29 cellular contexts compared by ENCODE assay signal in genomic region chr20:59807909-59808728, GRCh38.
DNase-seq lines count a peak whose midpoint lies in the region; ATAC-seq, FAIRE-seq and TF ChIP-seq lines count a peak whose summit lies in the region.
"Had no signal": no experiment of that assay in that cellular context is flagged by ENCODE, and none has a peak within 500 bp of the region (broad histone marks: within the 10 kb centered on the region; RNA-seq: fewer than 3 reads in every experiment).

No MANE protein-coding gene starts in this region.

- WGBS in H1 (ENCODE audit: extremely low coverage in 1 of 2, insufficient coverage in 1 of 2, insufficient read length in 1 of 2, insufficient replicate concordance in 2 of 2, low coverage in 1 of 2, low lambda C conversion rate in 2 of 2, missing lambda C conversion rate in 1 of 2), 2 experiments: 88% methylated on average over 14 of the region's 17 CpGs; no CpG with 5 or more reads in 1 of the 2 experiments

- H3K18ac ChIP-seq in H1 (ENCODE audit: extremely low read depth, low read length): no peak overlapping the region

- no peaks in the 10 kb centered on the region for H3K36me3 ChIP-seq in H1 (ENCODE audit: control insufficient read depth in 2 of 4, insufficient read depth in 4 of 4, low read length in 3 of 4)
- no peaks in the 10 kb centered on the region for H3K36me3 ChIP-seq in uterus
- H3K36me3 ChIP-seq: upper lobe of left lung had no signal

- no peak overlapping the region for H3K4ac ChIP-seq in H1 (replicated peaks; ENCODE audit: insufficient read length, low read depth, low read length)

- peaks cover 84 to 92% of the 10 kb centered on the region in 2 experiments for H3K9me3 ChIP-seq in H1 (ENCODE audit: insufficient read depth in 2 of 2, low read depth in 1 of 2, low read length in 1 of 2)
- H3K9me3 ChIP-seq in uterus: no peaks in the 10 kb centered on the region
- H3K9me3 ChIP-seq: A549, upper lobe of left lung had no signal

- no peak overlapping the region for H3K56ac ChIP-seq in H1 (replicated peaks; ENCODE audit: insufficient read length, low read depth, low read length)

- H3K23me2 ChIP-seq in H1 (ENCODE audit: low read depth, low read length): no peaks in the 10 kb centered on the region

- H2BK12ac ChIP-seq in H1 (ENCODE audit: low read depth, low read length): no peak overlapping the region

- TF ChIP-seq CTCF in H1 (IDR thresholded peaks at IDR 0.05; ENCODE audit: control extremely low read depth in 1 of 3, insufficient read depth in 1 of 3, low read depth in 1 of 3, low read length in 3 of 3) (no peak), osteocyte (IDR thresholded peaks at IDR 0.05) (no peak), uterus (IDR thresholded peaks at IDR 0.05) (no peak)

- no peaks in the 10 kb centered on the region for H4K20me1 ChIP-seq in H1 (replicated peaks in 1 of 2; ENCODE audit: control insufficient read depth in 1 of 2, insufficient read depth in 2 of 2, low read length in 2 of 2)

- H3K4me1 ChIP-seq in H1 (replicated peaks in 1 of 4; ENCODE audit: control insufficient read depth in 3 of 4, insufficient read depth in 4 of 4, low read length in 3 of 4) (no peaks in the 10 kb centered on the region), uterus (no peaks in the 10 kb centered on the region)
- H3K4me1 ChIP-seq: A549, upper lobe of left lung had no signal

- no peaks in the 10 kb centered on the region for H3K9me3 Mint-ChIP-seq in osteocyte (ENCODE audit: unreplicated experiment)
- H3K9me3 Mint-ChIP-seq in stimulated activated naive B cell treated with anti-CD40 and anti-IgM and Interleukin-4, amounts not matched to agents 10 μg/mL and 1 μg/mL and 100 μg/mL, for 72 hours: no peaks in the 10 kb centered on the region
- H3K9me3 Mint-ChIP-seq: activated naive CD4-positive, alpha-beta T cell treated with anti-CD3 and anti-CD28 coated beads, Interleukin-2, amount 50 U/mL, for 24 hours; activated T-helper 2 cell treated with anti-CD3 and anti-CD28 coated beads, Interferon-gamma antibody, Interleukin-2, Interleukin-4, amounts not matched to agents 10 μg/mL and 5 μg/mL and 100 μg/mL, durations not matched to agents 14 hours and 24 hours and 36 hours; brain; GM23338; neural crest cell had no signal

- no peak overlapping the region for H2AFZ ChIP-seq in H1 (ENCODE audit: low read length)
- H2AFZ ChIP-seq: GM23338 had no signal

- H3K23ac ChIP-seq in H1 (ENCODE audit: insufficient read length): no peak overlapping the region

- H3K4me3 ChIP-seq in H1 (ENCODE audit: extremely low read depth in 1 of 4, insufficient read depth in 2 of 4, low read depth in 3 of 4, low read length in 4 of 4) (no peak overlapping the region), uterus (no peak overlapping the region)
- H3K4me3 ChIP-seq: A549, GM23338, SK-N-MC, upper lobe of left lung had no signal

- no peak overlapping the region for H3K27ac Mint-ChIP-seq in osteocyte (ENCODE audit: unreplicated experiment)
- H3K27ac Mint-ChIP-seq in stimulated activated naive B cell treated with anti-CD40 and anti-IgM and Interleukin-4, amounts not matched to agents 10 μg/mL and 1 μg/mL and 100 μg/mL, for 72 hours: no peak overlapping the region
- H3K27ac Mint-ChIP-seq: activated naive CD4-positive, alpha-beta T cell treated with anti-CD3 and anti-CD28 coated beads, Interleukin-2, amount 50 U/mL, for 24 hours; activated T-helper 2 cell treated with anti-CD3 and anti-CD28 coated beads, Interferon-gamma antibody, Interleukin-2, Interleukin-4, amounts not matched to agents 10 μg/mL and 5 μg/mL and 100 μg/mL, durations not matched to agents 14 hours and 24 hours and 36 hours; brain; GM23338; T-helper 17 cell had no signal

- no peak overlapping the region for H4K91ac ChIP-seq in H1 (replicated peaks; ENCODE audit: insufficient read length, low read length)

- no peak for TF ChIP-seq RAD21 in H1 (IDR thresholded peaks at IDR 0.05 in 1 of 2, conservative IDR thresholded peaks at IDR 0.05 in 1 of 2; ENCODE audit: low read depth in 2 of 2, low read length in 2 of 2)

- no peak overlapping the region for H3K4me2 ChIP-seq in H1 (ENCODE audit: insufficient read depth in 1 of 2, low read depth in 2 of 2, low read length in 2 of 2)
- H3K4me2 ChIP-seq: A549, GM23338 had no signal

- CTCF ChIA-PET in H1 (lab: Charles Lee; ENCODE audit: partially characterized antibody): no interaction called here

- no peak overlapping the region for H2BK120ac ChIP-seq in H1 (replicated peaks; ENCODE audit: low read depth, low read length)

- H3K4me3 Mint-ChIP-seq in osteocyte (ENCODE audit: unreplicated experiment): no peak overlapping the region
- no peak overlapping the region for H3K4me3 Mint-ChIP-seq in stimulated activated naive B cell treated with anti-CD40 and anti-IgM and Interleukin-4, amounts not matched to agents 10 μg/mL and 1 μg/mL and 100 μg/mL, for 72 hours
- H3K4me3 Mint-ChIP-seq: activated naive CD4-positive, alpha-beta T cell treated with anti-CD3 and anti-CD28 coated beads, Interleukin-2, amount 50 U/mL, for 24 hours; brain; GM23338; neural crest cell; T-helper 17 cell had no signal

- POLR2A ChIA-PET in H1 (lab: Charles Lee; ENCODE audit: partially characterized antibody): no interaction called here

- no peak overlapping the region for H3K27ac ChIP-seq in H1 (ENCODE audit: low read depth, low read length)
- no peak overlapping the region for H3K27ac ChIP-seq in uterus
- H3K27ac ChIP-seq: A549, SK-N-MC, upper lobe of left lung had no signal

- no peaks in the 10 kb centered on the region for H3K79me1 ChIP-seq in H1 (ENCODE audit: low read depth, low read length)

- no peak overlapping the region for H2AK5ac ChIP-seq in H1 (ENCODE audit: low read depth, low read length)

- no peak for ATAC-seq in stimulated activated naive B cell treated with anti-CD40 and anti-IgM and Interleukin-4, amounts not matched to agents 10 μg/mL and 1 μg/mL and 100 μg/mL, for 72 hours (replicated peaks)
- no peak for ATAC-seq in HG03520 (IDR thresholded peaks at IDR 0.05; ENCODE audit: unreplicated experiment)
- ATAC-seq: A549, GM23338, left colon, T-helper 17 cell had no signal

- TF ChIP-seq EP300 in H1 (IDR thresholded peaks at IDR 0.05; ENCODE audit: borderline replicate concordance in 1 of 2, low read depth in 2 of 2, low read length in 2 of 2): no peak

- intact Hi-C loops in uterus (cut with DNase I; ENCODE audit: low total_unique reads): no loop called here

- no peaks in the 10 kb centered on the region for H3K36me3 Mint-ChIP-seq in osteocyte (ENCODE audit: unreplicated experiment)
- H3K36me3 Mint-ChIP-seq in stimulated activated naive B cell treated with anti-CD40 and anti-IgM and Interleukin-4, amounts not matched to agents 10 μg/mL and 1 μg/mL and 100 μg/mL, for 72 hours: no peaks in the 10 kb centered on the region
- H3K36me3 Mint-ChIP-seq: activated naive CD4-positive, alpha-beta T cell treated with anti-CD3 and anti-CD28 coated beads, Interleukin-2, amount 50 U/mL, for 24 hours had no signal

- FAIRE-seq in H1 (lab: Jason Lieb, UNC): no peak
- FAIRE-seq: A549, GM19239 had no signal

- H2BK5ac ChIP-seq in H1 (ENCODE audit: low read depth, low read length): no peak overlapping the region

- no peak overlapping the region for H2BK20ac ChIP-seq in H1 (ENCODE audit: low read length)

- H3K14ac ChIP-seq in H1 (ENCODE audit: insufficient read length): no peak overlapping the region

- H3K27me3 Mint-ChIP-seq in osteocyte (ENCODE audit: unreplicated experiment): no peaks in the 10 kb centered on the region
- peaks cover 3 to 14% of the 10 kb centered on the region in 2 donors for H3K27me3 Mint-ChIP-seq in stimulated activated naive B cell treated with anti-CD40 and anti-IgM and Interleukin-4, amounts not matched to agents 10 μg/mL and 1 μg/mL and 100 μg/mL, for 72 hours

- H3K27me3 ChIP-seq in H1 (replicated peaks in 1 of 4; ENCODE audit: control insufficient read depth in 3 of 4, extremely low read depth in 1 of 4, insufficient read depth in 3 of 4, low read length in 3 of 4) (peaks cover 0 to 2% (median 0%) of the 10 kb centered on the region in 4 experiments; a peak in 1 of 7 replicates), uterus (no peaks in the 10 kb centered on the region)
- H3K27me3 ChIP-seq: upper lobe of left lung had no signal

- peak; percentile 24 for DNase-seq in activated CD8-positive, alpha-beta memory T cell treated with anti-CD3 and anti-CD28 coated beads for 24 hours
- DNase-seq in activated CD8-positive, alpha-beta memory T cell treated with anti-CD3 and anti-CD28 coated beads, Interleukin-2, amount 50 U/mL, for 4 hours: no peak
- DNase-seq in H1 (ENCODE audit: low read depth in 1 of 2, low spot score in 2 of 2): no peak
- peak; percentile 78 for DNase-seq in osteocyte (ENCODE audit: extremely low spot score, unreplicated experiment)
- DNase-seq in uterus: peak; percentile 5 to 7
- no peak for DNase-seq in stimulated activated naive B cell treated with anti-CD40 and anti-IgM and Interleukin-4, amounts not matched to agents 10 μg/mL and 1 μg/mL and 100 μg/mL, for 72 hours
- DNase-seq in NCI-H446 (lab: John Stamatoyannopoulos, UW): no peak
- DNase-seq: activated CD4-positive, alpha-beta T cell treated with anti-CD3 and anti-CD28 coated beads, Interleukin-2, amount 50 U/mL, for 48 hours; activated T-cell treated with anti-CD3 and anti-CD28 coated beads for 4 hours; amniotic stem cell; Calu3; cerebellar nuclear complex; hypothalamus; left colon; mesenchymal stem cell; NCI-H1930; NCI-H524 treated with DMSO at 0.1 percent for 48 hours; stimulated activated CD4-positive, alpha-beta T cell treated with anti-CD3 and anti-CD28 coated beads, Interleukin-4, amount 100 ng/mL, for 24 hours; T-helper 17 cell had no signal

- H4K5ac ChIP-seq in H1 (ENCODE audit: insufficient read length, low read depth, low read length): no peak overlapping the region

- TF ChIP-seq POLR2A in H1 (IDR thresholded peaks at IDR 0.05; ENCODE audit: control extremely low read depth in 1 of 2, low read depth in 2 of 2, low read length in 2 of 2) (no peak), uterus (IDR thresholded peaks at IDR 0.05) (no peak)

- H3K79me2 ChIP-seq in H1 (ENCODE audit: control insufficient read depth in 1 of 2, insufficient read depth in 2 of 2, low read length in 2 of 2): no peaks in the 10 kb centered on the region

- peak overlapping the region; percentile 40; the same call in 1 of the 2 replicates for H4K8ac ChIP-seq in H1 (ENCODE audit: extremely low read depth, insufficient read depth, low read length)

- no peak overlapping the region for H3K9ac ChIP-seq in H1 (replicated peaks in 1 of 4; ENCODE audit: extremely low read depth in 1 of 4, low read depth in 3 of 4, low read length in 3 of 4)

- H2BK15ac ChIP-seq in H1 (ENCODE audit: low read length): no peak overlapping the region

- no peaks in the 10 kb centered on the region for H3K4me1 Mint-ChIP-seq in osteocyte (ENCODE audit: unreplicated experiment)
- no peaks in the 10 kb centered on the region for H3K4me1 Mint-ChIP-seq in stimulated activated naive B cell treated with anti-CD40 and anti-IgM and Interleukin-4, amounts not matched to agents 10 μg/mL and 1 μg/mL and 100 μg/mL, for 72 hours
- H3K4me1 Mint-ChIP-seq: activated naive CD4-positive, alpha-beta T cell treated with anti-CD3 and anti-CD28 coated beads, Interleukin-2, amount 50 U/mL, for 24 hours had no signal

TF ChIP-seq in H1, 55 proteins besides CTCF, POLR2A, EP300 and RAD21 (continues in another document):
- TF ChIP-seq SP1 (IDR thresholded peaks at IDR 0.05; ENCODE audit: low read depth, low read length): no peak
- TF ChIP-seq SP2 (IDR thresholded peaks at IDR 0.05; ENCODE audit: low read length): no peak
- no peak for TF ChIP-seq CBX5 (IDR thresholded peaks at IDR 0.05; ENCODE audit: low read depth, low read length)
- TF ChIP-seq ASH2L (IDR thresholded peaks at IDR 0.05; ENCODE audit: low read length): no peak

Comparison
In these comparisons a context has a peak if more than half of its experiments do, and no peak if none do; other contexts are left out.
1. DNase-seq: peak in activated CD8-positive, alpha-beta memory T cell treated with anti-CD3 and anti-CD28 coated beads for 24 hours (single experiment), osteocyte (single experiment) and uterus (2 of 2); none in activated CD8-positive, alpha-beta memory T cell treated with anti-CD3 and anti-CD28 coated beads, Interleukin-2, amount 50 U/mL, for 4 hours (single experiment), H1 (0 of 2), stimulated activated naive B cell treated with anti-CD40 and anti-IgM and Interleukin-4, amounts not matched to agents 10 μg/mL and 1 μg/mL and 100 μg/mL, for 72 hours (single experiment) and NCI-H446 (0 of 2).